ENCODE assay signal across 23 cellular contexts in genomic region chr7:156638443-156639077, GRCh38. TPM values are rescaled to one million over a fixed set of nuclear protein-coding genes. Genes with fewer than 3 reads are reported as not detected.
DNase-seq lines count a peak whose midpoint lies in the region; ATAC-seq, FAIRE-seq and TF ChIP-seq lines count a peak whose summit lies in the region.
"Had no signal": no experiment of that assay in that cellular context is flagged by ENCODE, and none has a peak within 500 bp of the region (broad histone marks: within the 10 kb centered on the region; RNA-seq: fewer than 3 reads in every experiment).

No MANE protein-coding gene starts in this region.

- H3K9me3 ChIP-seq in A549 (peaks cover 11% of the 10 kb centered on the region), endodermal cell (ENCODE audit: control insufficient read depth, low read length) (no peaks in the 10 kb centered on the region), tibial artery (peaks cover 0 to 11% (median 0%) of the 10 kb centered on the region in 3 donors)
- no peaks in the 10 kb centered on the region for H3K9me3 ChIP-seq in CD4-positive, alpha-beta memory T cell (ENCODE audit: control insufficient read depth in 1 of 2, low read length in 2 of 2)
- H3K9me3 ChIP-seq: thoracic aorta had no signal

- no peak overlapping the region for H3K27ac ChIP-seq in A549
- H3K27ac ChIP-seq in CD4-positive, alpha-beta memory T cell (ENCODE audit: low read depth, low read length), result no peak overlapping the region
- H3K27ac ChIP-seq in endodermal cell (ENCODE audit: low read depth, low read length), result no peak overlapping the region
- no peak overlapping the region for H3K27ac ChIP-seq in tibial artery
- H3K27ac ChIP-seq: parathyroid adenoma, skin epidermis, thoracic aorta had no signal

- H3K36me3 Mint-ChIP-seq in CD4-positive, alpha-beta memory T cell, result peaks cover 1 to 3% of the 10 kb centered on the region in 2 donors
- H3K36me3 Mint-ChIP-seq in endodermal cell (ENCODE audit: low read depth), result peaks cover 7% of the 10 kb centered on the region

- H3K36me3 ChIP-seq in CD4-positive, alpha-beta memory T cell (ENCODE audit: insufficient read depth, low read length), result no peaks in the 10 kb centered on the region
- H3K36me3 ChIP-seq in endodermal cell (ENCODE audit: control insufficient read depth, insufficient read depth, low read length) (no peaks in the 10 kb centered on the region), tibial artery (no peaks in the 10 kb centered on the region)
- H3K36me3 ChIP-seq: thoracic aorta had no signal

- no peak for TF ChIP-seq EP300 in A549 (IDR thresholded peaks at IDR 0.05)

- H3K4me3 Mint-ChIP-seq in CD4-positive, alpha-beta memory T cell, result peak overlapping the region in 5 of 8 donors; percentile 3 to 88 (median 30)
- H3K4me3 Mint-ChIP-seq in endodermal cell, result peak overlapping the region; percentile 74

- H3K4me3 ChIP-seq in A549 (no peak overlapping the region), endodermal cell (ENCODE audit: low read length) (no peak overlapping the region), tibial artery (no peak overlapping the region)
- no peak overlapping the region for H3K4me3 ChIP-seq in CD4-positive, alpha-beta memory T cell (ENCODE audit: low read length in 2 of 2)
- H3K4me3 ChIP-seq: thoracic aorta had no signal

- no peak for DNase-seq in A549 (ENCODE audit: low read depth in 1 of 2, low spot score in 1 of 2)
- no peak for DNase-seq in CD4-positive, alpha-beta memory T cell
- peak; percentile 26 for DNase-seq in NCI-H446 treated with DMSO at 0.1 percent for 48 hours (lab: John Stamatoyannopoulos, UW)
- DNase-seq in endodermal cell, result no peak
- DNase-seq in NCI-H2107 (lab: John Stamatoyannopoulos, UW), result no peak
- no peak for DNase-seq in DMS114 treated with DMSO at 0.1 percent for 48 hours (lab: John Stamatoyannopoulos, UW; ENCODE audit: unreplicated experiment)
- no peak for DNase-seq in tibial artery
- DNase-seq: activated CD4-positive, alpha-beta T cell treated with anti-CD3 and anti-CD28 coated beads, Interleukin-2, amount 50 U/mL, for 1 hour; activated T-cell treated with anti-CD3 and anti-CD28 coated beads, Interleukin-2, amount 50 U/mL, for 1 hour; amniotic stem cell; cerebellar nuclear complex; DMS79 treated with DMSO at 0.1 percent for 48 hours; KBM-7; left colon; NCI-H1092; NK-92 treated with Interleukin-12 subunit alpha and Interleukin-12 subunit beta, amount 100 ng/mL, for 24 hours; stimulated activated CD4-positive, alpha-beta T cell treated with anti-CD3 and anti-CD28 coated beads, Interleukin-4, amount 100 ng/mL, for 4 hours; T1000 had no signal

- H3K9ac ChIP-seq in endodermal cell (ENCODE audit: extremely low read depth, low read length, poor library complexity, severe bottlenecking), result no peak overlapping the region
- H3K9ac ChIP-seq: parathyroid adenoma had no signal

- POLR2A ChIA-PET in A549 (lab: Yijun Ruan, JAX), result no interaction called here
- POLR2A ChIA-PET in CD4-positive, alpha-beta memory T cell (lab: Charles Lee; ENCODE audit: partially characterized antibody), result interaction anchor here (1.5 kb wide), 1 partner anchor 26 kb away, joined by 4 read pairs; no protein-coding TSS in a partner anchor

- peak overlapping the region in 3 of 7 donors; percentile 64 to 90 (median 87) for H3K27ac Mint-ChIP-seq in CD4-positive, alpha-beta memory T cell
- H3K27ac Mint-ChIP-seq in endodermal cell, result no peak overlapping the region

- FAIRE-seq in A549 (lab: Jason Lieb, UNC), result no peak

- H3K4me1 Mint-ChIP-seq in CD4-positive, alpha-beta memory T cell, result peaks cover 3 to 22% (median 12%) of the 10 kb centered on the region in 4 donors
- peaks cover 11% of the 10 kb centered on the region for H3K4me1 Mint-ChIP-seq in endodermal cell

- ATAC-seq in A549 (no peak), HG03520 (IDR thresholded peaks at IDR 0.05; ENCODE audit: unreplicated experiment) (no peak)
- ATAC-seq: left colon, Right ventricle myocardium inferior had no signal

- H3K4me2 ChIP-seq in A549, result peak overlapping the region; percentile 82

- CTCF ChIA-PET in A549 (lab: Yijun Ruan, JAX), result interaction anchor here (1.0 kb wide), 1 partner anchor 12 kb away, joined by 3 read pairs; no protein-coding TSS in a partner anchor
- CTCF ChIA-PET in CD4-positive, alpha-beta memory T cell (lab: Charles Lee; ENCODE audit: partially characterized antibody), result no interaction called here

- TF ChIP-seq RAD21 in A549 (conservative IDR thresholded peaks at IDR 0.05 in 1 of 2, IDR thresholded peaks at IDR 0.05 in 1 of 2), result no peak

- peaks cover 0 to 5% of the 10 kb centered on the region in 2 donors for H3K27me3 Mint-ChIP-seq in CD4-positive, alpha-beta memory T cell
- H3K27me3 Mint-ChIP-seq in endodermal cell (ENCODE audit: insufficient read depth), result peaks cover 11% of the 10 kb centered on the region

- TF ChIP-seq CTCF in A549 (IDR thresholded peaks at IDR 0.05) (no peak), endodermal cell (conservative IDR thresholded peaks at IDR 0.05) (no peak), tibial artery (IDR thresholded peaks at IDR 0.05) (no peak)

- WGBS in A549 (ENCODE audit: missing lambda C conversion rate), result 96% methylated on average over 8 of the region's 8 CpGs
- 95% methylated on average over 8 of the region's 8 CpGs; no CpG with 5 or more reads in 1 of the 2 experiments for WGBS in endodermal cell (ENCODE audit: insufficient coverage in 1 of 2, insufficient read length in 1 of 2), 2 experiments

- intact Hi-C loops in CD4-positive, alpha-beta memory T cell (cut with micrococcal nuclease), result no loop called here
- intact Hi-C loops in tibial artery (cut with DNase I; ENCODE audit: low total_unique reads), result no loop called here

- H3K9me3 Mint-ChIP-seq in CD4-positive, alpha-beta memory T cell, result peaks cover 0 to 10% (median 5%) of the 10 kb centered on the region in 8 donors
- H3K9me3 Mint-ChIP-seq in endodermal cell, result peaks cover 11% of the 10 kb centered on the region

- H3K4me1 ChIP-seq in A549, result peaks cover 6% of the 10 kb centered on the region; the same call in 2 of the 3 replicates
- peaks cover 14% of the 10 kb centered on the region for H3K4me1 ChIP-seq in CD4-positive, alpha-beta memory T cell (ENCODE audit: insufficient read depth, low read length)
- H3K4me1 ChIP-seq in endodermal cell (ENCODE audit: control insufficient read depth, insufficient read depth, low read length), result peaks cover 4% of the 10 kb centered on the region
- peaks cover 0 to 16% (median 10%) of the 10 kb centered on the region in 4 donors for H3K4me1 ChIP-seq in tibial artery
- H3K4me1 ChIP-seq: parathyroid adenoma had no signal

- H3K27me3 ChIP-seq in CD4-positive, alpha-beta memory T cell (ENCODE audit: insufficient read depth, low read length), result no peaks in the 10 kb centered on the region
- H3K27me3 ChIP-seq in endodermal cell (ENCODE audit: control insufficient read depth, insufficient read depth, low read length, poor library complexity, severe bottlenecking), result no peaks in the 10 kb centered on the region
- peaks cover 0 to 14% of the 10 kb centered on the region in 2 donors for H3K27me3 ChIP-seq in tibial artery

- no peak for TF ChIP-seq POLR2A in A549 (IDR thresholded peaks at IDR 0.05; ENCODE audit: low read length)

TF ChIP-seq in A549, 52 proteins besides CTCF, POLR2A, EP300 and RAD21:
- no peak for TF ChIP-seq KDM1A (IDR thresholded peaks at IDR 0.05; ENCODE audit: low read depth)
- TF ChIP-seq TP53 (CRISPR knock-in tag; IDR thresholded peaks at IDR 0.05), result no peak
- no peak for TF ChIP-seq MAX (IDR thresholded peaks at IDR 0.05)
- TF ChIP-seq, protein P1, sequence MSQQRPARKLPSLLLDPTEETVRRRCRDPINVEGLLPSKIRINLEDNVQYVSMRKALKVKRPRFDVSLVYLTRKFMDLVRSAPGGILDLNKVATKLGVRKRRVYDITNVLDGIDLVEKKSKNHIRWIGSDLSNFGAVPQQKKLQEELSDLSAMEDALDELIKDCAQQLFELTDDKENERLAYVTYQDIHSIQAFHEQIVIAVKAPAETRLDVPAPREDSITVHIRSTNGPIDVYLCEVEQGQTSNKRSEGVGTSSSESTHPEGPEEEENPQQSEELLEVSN (IDR thresholded peaks at IDR 0.05; ENCODE audit: borderline replicate concordance, low read depth), result no peak
- TF ChIP-seq KDM5A (IDR thresholded peaks at IDR 0.05), result no peak
- no peak for TF ChIP-seq ZNF302 (CRISPR knock-in tag; IDR thresholded peaks at IDR 0.05)
- no peak for TF ChIP-seq HEYL (CRISPR knock-in tag; IDR thresholded peaks at IDR 0.05)
- no peak for TF ChIP-seq CHD2 (IDR thresholded peaks at IDR 0.05; ENCODE audit: low read length, partially characterized antibody)
- no peak for TF ChIP-seq MAZ (IDR thresholded peaks at IDR 0.05; ENCODE audit: borderline replicate concordance, low read depth, low read length)
- no peak for TF ChIP-seq FOXS1 (CRISPR knock-in tag; IDR thresholded peaks at IDR 0.05)

RNA-seq across cellular contexts. Expression of gene RNF32, which starts 2.0 kb away (rescaled TPM):
- polyA plus RNA-seq in A549 (2011; rRNA removed) (2.5 and 2.8 TPM in 2 replicates), A549 (2017; fragmentation: RNase III; extraction: RNeasy Plus Mini Kit Qiagen cat#74134 plus additional on column Dnase treatment) (1.3 to 1.8 TPM (median 1.4 TPM) in 3 replicates)
- polyA plus RNA-seq in A549 (2012; cell fraction: cytosol; rRNA removed), result 0.70 TPM in 2 replicates
- polyA plus RNA-seq in A549 (2012; cell fraction: nucleus; rRNA removed), result 0.30 and 1.1 TPM in 2 replicates
- polyA minus RNA-seq in A549 (2011; rRNA and poly(A)+ RNA removed), result 1.0 and 2.0 TPM in 2 replicates
- 1 to 10 TPM; 1.3 to 2.0 TPM for total RNA-seq in CD4-positive, alpha-beta memory T cell
- polyA plus RNA-seq in CD4-positive, alpha-beta memory T cell, result 1 to 10 TPM; 1.5 to 2.0 TPM
- total RNA-seq in endodermal cell, result 1 to 10 TPM; 1.1 to 2.5 TPM
- 1.4 TPM for polyA plus RNA-seq in endodermal cell (2013, experiment 1 of 2)
- 2.0 TPM for polyA plus RNA-seq in endodermal cell (2013, experiment 2 of 2)
- total RNA-seq: thoracic aorta had no signal
